In the genomic region with DNA sequence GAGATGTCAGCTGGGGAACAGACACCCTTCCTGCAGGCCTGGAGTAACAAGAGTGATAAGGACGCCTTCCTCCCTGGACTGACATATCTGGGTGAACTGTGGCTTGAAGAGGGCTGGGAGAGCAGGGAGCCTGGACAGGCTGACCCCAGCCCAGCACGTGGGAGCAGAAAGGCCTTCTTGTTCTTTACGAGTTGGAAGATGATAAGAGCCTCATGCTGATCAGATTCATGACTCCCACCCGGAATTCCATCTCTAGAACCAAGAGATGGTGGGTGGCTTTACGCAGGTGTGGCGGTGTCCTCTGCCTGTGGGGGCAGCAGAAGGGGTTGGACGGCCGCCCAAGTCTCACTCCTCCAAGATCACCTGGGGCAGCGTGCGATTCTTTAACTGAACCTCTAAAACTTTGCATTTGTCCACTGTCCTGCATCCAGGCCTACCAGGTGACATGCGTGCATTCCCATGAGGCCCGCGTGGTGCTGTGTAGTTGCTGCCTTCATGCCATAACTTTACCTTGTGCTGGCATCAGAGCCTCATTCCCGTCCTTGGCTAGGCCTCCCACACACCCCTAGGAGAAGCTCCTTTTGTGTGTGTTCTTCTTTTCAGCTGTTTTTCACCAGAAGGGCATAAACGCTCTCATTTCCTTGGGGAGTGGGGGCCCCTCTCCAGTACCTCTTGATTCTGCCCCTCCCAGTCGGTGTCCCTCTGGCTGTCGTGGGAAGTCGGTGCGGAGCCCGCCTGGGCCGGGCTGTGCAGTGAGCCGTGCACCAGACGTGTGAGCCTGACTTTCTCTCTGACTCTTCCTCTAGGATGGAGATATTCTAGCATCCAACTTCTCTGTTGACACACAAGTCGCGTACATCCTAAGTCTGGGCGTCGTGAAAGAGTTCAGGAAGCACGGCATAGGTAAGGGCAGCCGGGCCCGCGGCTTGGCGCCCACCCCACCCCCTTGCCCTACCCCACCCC, we compare ENCODE assay signal across 1 cellular context.
A peak's percentile ranks its signal among the peaks of the same experiment; 100 is the strongest.
TF ChIP-seq lines count a peak whose summit lies in the region.

No MANE protein-coding gene starts in this region.

TF ChIP-seq in HepG2, 621 proteins besides CTCF, POLR2A, EP300 and RAD21:
- TF ChIP-seq RBFOX2 (IDR thresholded peaks at IDR 0.05; ENCODE audit: low read depth, low read length), result no peak
- TF ChIP-seq, protein P1, sequence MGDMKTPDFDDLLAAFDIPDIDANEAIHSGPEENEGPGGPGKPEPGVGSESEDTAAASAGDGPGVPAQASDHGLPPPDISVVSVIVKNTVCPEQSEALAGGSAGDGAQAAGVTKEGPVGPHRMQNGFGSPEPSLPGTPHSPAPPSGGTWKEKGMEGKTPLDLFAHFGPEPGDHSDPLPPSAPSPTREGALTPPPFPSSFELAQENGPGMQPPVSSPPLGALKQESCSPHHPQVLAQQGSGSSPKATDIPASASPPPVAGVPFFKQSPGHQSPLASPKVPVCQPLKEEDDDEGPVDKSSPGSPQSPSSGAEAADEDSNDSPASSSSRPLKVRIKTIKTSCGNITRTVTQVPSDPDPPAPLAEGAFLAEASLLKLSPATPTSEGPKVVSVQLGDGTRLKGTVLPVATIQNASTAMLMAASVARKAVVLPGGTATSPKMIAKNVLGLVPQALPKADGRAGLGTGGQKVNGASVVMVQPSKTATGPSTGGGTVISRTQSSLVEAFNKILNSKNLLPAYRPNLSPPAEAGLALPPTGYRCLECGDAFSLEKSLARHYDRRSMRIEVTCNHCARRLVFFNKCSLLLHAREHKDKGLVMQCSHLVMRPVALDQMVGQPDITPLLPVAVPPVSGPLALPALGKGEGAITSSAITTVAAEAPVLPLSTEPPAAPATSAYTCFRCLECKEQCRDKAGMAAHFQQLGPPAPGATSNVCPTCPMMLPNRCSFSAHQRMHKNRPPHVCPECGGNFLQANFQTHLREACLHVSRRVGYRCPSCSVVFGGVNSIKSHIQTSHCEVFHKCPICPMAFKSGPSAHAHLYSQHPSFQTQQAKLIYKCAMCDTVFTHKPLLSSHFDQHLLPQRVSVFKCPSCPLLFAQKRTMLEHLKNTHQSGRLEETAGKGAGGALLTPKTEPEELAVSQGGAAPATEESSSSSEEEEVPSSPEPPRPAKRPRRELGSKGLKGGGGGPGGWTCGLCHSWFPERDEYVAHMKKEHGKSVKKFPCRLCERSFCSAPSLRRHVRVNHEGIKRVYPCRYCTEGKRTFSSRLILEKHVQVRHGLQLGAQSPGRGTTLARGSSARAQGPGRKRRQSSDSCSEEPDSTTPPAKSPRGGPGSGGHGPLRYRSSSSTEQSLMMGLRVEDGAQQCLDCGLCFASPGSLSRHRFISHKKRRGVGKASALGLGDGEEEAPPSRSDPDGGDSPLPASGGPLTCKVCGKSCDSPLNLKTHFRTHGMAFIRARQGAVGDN (CRISPR knock-in tag; IDR thresholded peaks at IDR 0.05), result peak; percentile 37; the same call in 1 of the 2 replicates
